In genomic region chr18:29925566-29925965, GRCh38 we compare ENCODE assay signal across 33 cellular contexts.
"Had no signal": no experiment of that assay in that cellular context is flagged by ENCODE, and none has a peak within 500 bp of the region (broad histone marks: within the 10 kb centered on the region; RNA-seq: fewer than 3 reads in every experiment).

No MANE protein-coding gene starts in this region.

- FAIRE-seq: astrocyte, bronchial epithelial cell had no signal

- H3K4me1 ChIP-seq: adrenal gland, ascending aorta, body of pancreas, breast epithelium had no signal

- H3K27ac ChIP-seq: adrenal gland, ascending aorta, body of pancreas, brain microvascular endothelial cell, breast epithelium, cardiac muscle cell had no signal

- H3K36me3 ChIP-seq: adrenal gland, ascending aorta, brain microvascular endothelial cell, breast epithelium, cardiac muscle cell had no signal

- H3K4me3 ChIP-seq: adrenal gland, ascending aorta, body of pancreas, breast epithelium, cardiac muscle cell had no signal

- H3K27me3 ChIP-seq: adrenal gland, ascending aorta, body of pancreas, brain microvascular endothelial cell, breast epithelium, cardiac muscle cell had no signal

- H3K9me3 ChIP-seq: adrenal gland, ascending aorta, body of pancreas, breast epithelium had no signal

- DNase-seq: activated effector memory CD4-positive, alpha-beta T cell treated with anti-CD3 and anti-CD28 coated beads, Interleukin-2, amount 50 U/mL, for 16 hours; activated effector memory CD4-positive, alpha-beta T cell treated with Interleukin-2 at 50 U/mL for 16 hours; activated gamma-delta T cell; activated gamma-delta T cell treated with Interleukin-2 at 50 U/mL for 16 hours; activated naive CD4-positive, alpha-beta T cell; activated naive CD4-positive, alpha-beta T cell treated with anti-CD3 and anti-CD28 coated beads for 36 hours; activated naive CD4-positive, alpha-beta T cell treated with anti-CD3 and anti-CD28 coated beads, Interleukin-2, amount 10 ng/mL, durations not matched to agents 7 days and 5 days; activated naive CD4-positive, alpha-beta T cell treated with anti-CD3 and anti-CD28 coated beads, Interleukin-2, amount 50 U/mL, for 16 hours; activated naive CD4-positive, alpha-beta T cell treated with Interleukin-2 at 50 U/mL for 16 hours; activated naive CD8-positive, alpha-beta T cell treated with anti-CD3 and anti-CD28 coated beads for 36 hours; activated naive CD8-positive, alpha-beta T cell treated with anti-CD3 and anti-CD28 coated beads, Interleukin-2, amount 10 ng/mL, durations not matched to agents 7 days and 5 days; activated naive CD8-positive, alpha-beta T cell treated with anti-CD3 and anti-CD28 coated beads, Interleukin-2, amount 50 U/mL, for 24 hours; activated T-cell treated with anti-CD3 and anti-CD28 coated beads, Interleukin-2, amount 50 U/mL, for 24 hours; activated T-cell treated with anti-CD3 and anti-CD28 coated beads, Interleukin-2, amount 50 U/mL, for 4 hours; activated T-cell treated with anti-CD3 and anti-CD28 coated beads, Interleukin-2, amount 50 U/mL, for 48 hours; activated T-cell treated with anti-CD3 and anti-CD28 coated beads, Interleukin-2, amount 50 U/mL, for 72 hours; adrenal gland; amniotic stem cell; amygdala; anterior cingulate cortex; aorta; body of pancreas; brain microvascular endothelial cell; caudate nucleus; central memory CD4-positive, alpha-beta T cell; cerebellar nuclear complex had no signal

- ATAC-seq: activated naive CD4-positive, alpha-beta T cell treated with anti-CD3 and anti-CD28 coated beads, Interleukin-2, amount 50 U/mL, for 72 hours; activated naive CD8-positive, alpha-beta T cell treated with anti-CD3 and anti-CD28 coated beads, Interleukin-2, amount 50 U/mL, for 24 hours; activated T-cell treated with anti-CD3 and anti-CD28 coated beads, Interleukin-2, amount 50 U/mL, for 4 hours; activated T-cell treated with anti-CD3 and anti-CD28 coated beads, Interleukin-2, amount 50 U/mL, for 72 hours; activated T-helper 17 cell treated with anti-CD3 and anti-CD28 coated beads, Interleukin-2, amount 50 U/mL, for 72 hours; body of pancreas had no signal
